In the genomic region with DNA sequence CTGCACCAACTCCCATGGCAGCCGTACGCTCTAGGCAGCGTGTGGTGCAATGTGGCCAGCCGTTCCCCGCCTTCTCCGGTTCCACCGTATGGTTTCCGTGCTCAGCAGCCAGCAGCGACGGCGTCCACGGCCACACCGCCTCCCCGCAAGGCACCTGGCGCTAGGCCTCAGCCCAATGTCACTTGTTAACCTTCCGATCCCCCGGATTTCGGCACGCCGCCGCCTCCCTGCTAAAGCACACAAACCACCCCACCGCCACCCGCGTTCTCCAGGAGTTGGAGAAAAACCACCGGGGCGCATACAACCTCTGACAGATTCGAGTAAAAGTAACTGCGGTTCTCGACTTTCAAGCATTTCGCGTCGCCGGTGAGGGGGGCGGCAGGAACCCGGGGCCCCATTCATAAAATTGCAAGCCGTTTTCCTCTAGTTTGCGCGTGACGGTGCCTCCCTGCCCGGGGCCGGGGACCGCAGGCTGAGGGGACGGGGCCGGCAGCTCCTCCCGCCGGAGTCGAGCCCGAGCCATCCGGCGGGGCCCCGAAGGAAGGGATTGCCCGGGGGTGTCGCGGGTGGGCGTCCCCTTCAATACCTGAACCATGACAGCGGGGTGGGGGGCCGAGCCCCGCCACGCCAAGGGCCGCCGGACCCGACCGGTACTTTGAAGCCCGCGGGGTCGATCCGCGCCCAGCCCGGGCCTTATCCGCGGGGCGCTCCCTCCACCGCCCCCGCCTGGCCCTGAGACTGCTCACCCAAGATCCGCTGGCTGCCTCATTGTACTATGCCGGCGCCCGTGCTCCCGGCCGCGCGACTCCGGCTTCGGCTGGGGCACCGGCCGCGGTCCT, we compare ENCODE assay signal across 8 cellular contexts. TPM values are rescaled to one million over a fixed set of nuclear protein-coding genes. Genes with fewer than 3 reads are reported as not detected.
DNase-seq lines count a peak whose midpoint lies in the region; ATAC-seq and TF ChIP-seq lines count a peak whose summit lies in the region.

A gene with protein sequence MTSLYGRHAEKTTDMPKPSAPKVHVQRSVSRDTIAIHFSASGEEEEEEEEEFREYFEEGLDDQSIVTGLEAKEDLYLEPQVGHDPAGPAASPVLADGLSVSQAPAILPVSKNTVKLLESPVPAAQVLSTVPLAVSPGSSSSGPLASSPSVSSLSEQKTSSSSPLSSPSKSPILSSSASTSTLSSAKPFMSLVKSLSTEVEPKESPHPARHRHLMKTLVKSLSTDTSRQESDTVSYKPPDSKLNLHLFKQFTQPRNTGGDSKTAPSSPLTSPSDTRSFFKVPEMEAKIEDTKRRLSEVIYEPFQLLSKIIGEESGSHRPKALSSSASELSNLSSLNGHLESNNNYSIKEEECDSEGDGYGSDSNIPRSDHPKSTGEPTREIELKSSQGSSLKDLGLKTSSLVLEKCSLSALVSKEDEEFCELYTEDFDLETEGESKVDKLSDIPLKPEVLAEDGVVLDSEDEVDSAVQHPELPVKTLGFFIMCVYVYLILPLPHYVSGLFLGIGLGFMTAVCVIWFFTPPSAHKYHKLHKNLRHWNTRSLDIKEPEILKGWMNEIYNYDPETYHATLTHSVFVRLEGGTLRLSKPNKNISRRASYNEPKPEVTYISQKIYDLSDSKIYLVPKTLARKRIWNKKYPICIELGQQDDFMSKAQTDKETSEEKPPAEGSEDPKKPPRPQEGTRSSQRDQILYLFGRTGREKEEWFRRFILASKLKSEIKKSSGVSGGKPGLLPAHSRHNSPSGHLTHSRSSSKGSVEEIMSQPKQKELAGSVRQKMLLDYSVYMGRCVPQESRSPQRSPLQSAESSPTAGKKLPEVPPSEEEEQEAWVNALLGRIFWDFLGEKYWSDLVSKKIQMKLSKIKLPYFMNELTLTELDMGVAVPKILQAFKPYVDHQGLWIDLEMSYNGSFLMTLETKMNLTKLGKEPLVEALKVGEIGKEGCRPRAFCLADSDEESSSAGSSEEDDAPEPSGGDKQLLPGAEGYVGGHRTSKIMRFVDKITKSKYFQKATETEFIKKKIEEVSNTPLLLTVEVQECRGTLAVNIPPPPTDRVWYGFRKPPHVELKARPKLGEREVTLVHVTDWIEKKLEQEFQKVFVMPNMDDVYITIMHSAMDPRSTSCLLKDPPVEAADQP (minus strand): TSS at position 839 of the 839 bp plus-strand sequence. CDS start 49,043 bp downstream, outside the sequence.

- peak; percentile 43 for ATAC-seq in HG02852 (IDR thresholded peaks at IDR 0.05; ENCODE audit: unreplicated experiment)
- peak; percentile 46 to 53 for ATAC-seq in activated T-cell treated with anti-CD3 and anti-CD28 coated beads, Interleukin-2, amount 50 U/mL, for 4 hours
- ATAC-seq in stimulated activated naive CD8-positive, alpha-beta T cell treated with anti-CD3 and anti-CD28 coated beads, Interleukin-15, amount 100 ng/mL, for 72 hours: peak; percentile 61

- TF ChIP-seq EP300 in esophagus muscularis mucosa (IDR thresholded peaks at IDR 0.05): no peak

- DNase-seq in NCI-H2107 treated with DMSO at 0.1 percent for 48 hours (lab: John Stamatoyannopoulos, UW; ENCODE audit: unreplicated experiment): peak; percentile 36
- no peak for DNase-seq in NCI-H2107 (lab: John Stamatoyannopoulos, UW)
- peak; percentile 30 for DNase-seq in NOMO-1 treated with DMSO at 0.1 percent for 48 hours (lab: John Stamatoyannopoulos, UW; ENCODE audit: unreplicated experiment)
- DNase-seq in activated T-cell treated with anti-CD3 and anti-CD28 coated beads, Interleukin-2, amount 50 U/mL, for 4 hours: peak; percentile 49
- DNase-seq in esophagus muscularis mucosa (ENCODE audit: extremely low spot score): no peak
- DNase-seq in stimulated activated naive CD8-positive, alpha-beta T cell treated with anti-CD3 and anti-CD28 coated beads, Interleukin-15, amount 100 ng/mL, for 72 hours: peak; percentile 67 to 73

- peak within 1 kb of the TSS; percentile 95 to 99 (median 97) for H3K4me3 ChIP-seq in esophagus muscularis mucosa

- H3K9me3 Mint-ChIP-seq in activated T-cell treated with anti-CD3 and anti-CD28 coated beads, Interleukin-2, amount 50 U/mL, for 4 hours: no peaks in the 10 kb centered on the region
- no peaks in the 10 kb centered on the region for H3K9me3 Mint-ChIP-seq in nephron
- no peaks in the 10 kb centered on the region for H3K9me3 Mint-ChIP-seq in stimulated activated naive CD8-positive, alpha-beta T cell treated with anti-CD3 and anti-CD28 coated beads, Interleukin-15, amount 100 ng/mL, for 72 hours

- WGBS in esophagus muscularis mucosa: under 1% methylated on average over 34 of the region's 87 CpGs

- peak within 1 kb of the TSS; percentile 87 for H3K4me3 Mint-ChIP-seq in activated T-cell treated with anti-CD3 and anti-CD28 coated beads, Interleukin-2, amount 50 U/mL, for 4 hours
- H3K4me3 Mint-ChIP-seq in nephron: peak within 1 kb of the TSS; percentile 94 to 97 (median 94)
- peak within 1 kb of the TSS; percentile 89 to 97 for H3K4me3 Mint-ChIP-seq in stimulated activated naive CD8-positive, alpha-beta T cell treated with anti-CD3 and anti-CD28 coated beads, Interleukin-15, amount 100 ng/mL, for 72 hours

- peak within 1 kb of the TSS; percentile 92 to 96 (median 96) for H3K27ac ChIP-seq in esophagus muscularis mucosa (replicated peaks in 1 of 4)

- no peak for TF ChIP-seq CTCF in esophagus muscularis mucosa (IDR thresholded peaks at IDR 0.05)
- no peak for TF ChIP-seq CTCF in nephron (IDR thresholded peaks at IDR 0.05; ENCODE audit: unreplicated experiment in 3 of 3)

- no peaks in the 10 kb centered on the region for H3K9me3 ChIP-seq in esophagus muscularis mucosa

- no peaks in the 10 kb centered on the region for H3K27me3 ChIP-seq in esophagus muscularis mucosa

- peaks cover 27 to 39% (median 38%) of the 10 kb centered on the region in 4 donors for H3K4me1 ChIP-seq in esophagus muscularis mucosa

- peaks cover 39% of the 10 kb centered on the region for H3K4me1 Mint-ChIP-seq in activated T-cell treated with anti-CD3 and anti-CD28 coated beads, Interleukin-2, amount 50 U/mL, for 4 hours (ENCODE audit: low read depth)
- H3K4me1 Mint-ChIP-seq in nephron: peaks cover 28% of the 10 kb centered on the region
- H3K4me1 Mint-ChIP-seq in stimulated activated naive CD8-positive, alpha-beta T cell treated with anti-CD3 and anti-CD28 coated beads, Interleukin-15, amount 100 ng/mL, for 72 hours: peaks cover 39% of the 10 kb centered on the region

- H3K36me3 ChIP-seq in esophagus muscularis mucosa: no peaks in the 10 kb centered on the region

- intact Hi-C loops in esophagus muscularis mucosa (cut with DNase I): loop anchor here (5.0 kb wide), 1 partner anchor 115 kb away; no protein-coding TSS in a partner anchor

- TF ChIP-seq POLR2A in esophagus muscularis mucosa (IDR thresholded peaks at IDR 0.05; ENCODE audit: low read depth): peak; percentile 77

- H3K27ac Mint-ChIP-seq in nephron: peak within 1 kb of the TSS; percentile 75 to 90 (median 80)
- H3K27ac Mint-ChIP-seq in stimulated activated naive CD8-positive, alpha-beta T cell treated with anti-CD3 and anti-CD28 coated beads, Interleukin-15, amount 100 ng/mL, for 72 hours: peak within 1 kb of the TSS; percentile 93 to 96

- H3K36me3 Mint-ChIP-seq in activated T-cell treated with anti-CD3 and anti-CD28 coated beads, Interleukin-2, amount 50 U/mL, for 4 hours (ENCODE audit: insufficient read depth): no peaks in the 10 kb centered on the region
- H3K36me3 Mint-ChIP-seq in nephron (ENCODE audit: low read depth): no peaks in the 10 kb centered on the region

- peaks cover 4% of the 10 kb centered on the region for H3K27me3 Mint-ChIP-seq in activated T-cell treated with anti-CD3 and anti-CD28 coated beads, Interleukin-2, amount 50 U/mL, for 4 hours (ENCODE audit: low read depth)
- peaks cover 16% of the 10 kb centered on the region for H3K27me3 Mint-ChIP-seq in nephron (ENCODE audit: low read depth)
- H3K27me3 Mint-ChIP-seq in stimulated activated naive CD8-positive, alpha-beta T cell treated with anti-CD3 and anti-CD28 coated beads, Interleukin-15, amount 100 ng/mL, for 72 hours: no peaks in the 10 kb centered on the region

RNA-seq across cellular contexts. Expression of the gene that starts here (rescaled TPM):
- 10 to 100 TPM; 18.4 to 20.4 (median 19.9) TPM for total RNA-seq in activated T-cell treated with anti-CD3 and anti-CD28 coated beads, Interleukin-2, amount 50 U/mL, for 4 hours
- total RNA-seq in esophagus muscularis mucosa: 10 to 100 TPM; 32.6 to 58.7 (median 46.1) TPM

Comparison
In these comparisons a context has a peak if more than half of its experiments do, and no peak if none do; other contexts are left out.
1. DNase-seq: peak in NCI-H2107 treated with DMSO at 0.1 percent for 48 hours (single experiment), NOMO-1 treated with DMSO at 0.1 percent for 48 hours (single experiment), activated T-cell treated with anti-CD3 and anti-CD28 coated beads, Interleukin-2, amount 50 U/mL, for 4 hours (single experiment) and stimulated activated naive CD8-positive, alpha-beta T cell treated with anti-CD3 and anti-CD28 coated beads, Interleukin-15, amount 100 ng/mL, for 72 hours (2 of 2); none in NCI-H2107 (single experiment) and esophagus muscularis mucosa (single experiment).
2. Peak in every context shown above with its lines, with median percentiles within 50 percentile points of each other: ATAC-seq and H3K4me3 Mint-ChIP-seq.